ENCODE assay signal across 1 cellular context in the genomic region with DNA sequence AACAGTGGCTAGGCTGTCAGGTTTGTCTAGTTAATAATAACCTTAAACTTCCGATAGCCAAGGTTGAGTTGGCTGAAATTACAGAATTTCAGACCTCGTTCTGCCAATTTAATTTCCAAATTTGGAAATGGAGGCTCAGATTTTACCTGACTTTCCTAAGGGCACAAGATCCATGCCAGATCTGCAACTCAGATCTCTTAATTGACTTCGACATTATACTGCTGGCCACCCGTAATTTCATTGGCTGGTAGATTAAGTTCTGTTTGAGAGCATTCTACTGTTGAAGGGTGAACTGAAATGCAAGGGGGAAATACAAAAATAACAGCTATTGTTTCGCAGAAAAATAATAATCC.
TF ChIP-seq lines count a peak whose summit lies in the region.

No MANE protein-coding gene starts in this region.

TF ChIP-seq in SK-N-SH, 30 proteins besides CTCF, POLR2A, EP300 and RAD21 (continued from another document):
- TF ChIP-seq, protein P1, sequence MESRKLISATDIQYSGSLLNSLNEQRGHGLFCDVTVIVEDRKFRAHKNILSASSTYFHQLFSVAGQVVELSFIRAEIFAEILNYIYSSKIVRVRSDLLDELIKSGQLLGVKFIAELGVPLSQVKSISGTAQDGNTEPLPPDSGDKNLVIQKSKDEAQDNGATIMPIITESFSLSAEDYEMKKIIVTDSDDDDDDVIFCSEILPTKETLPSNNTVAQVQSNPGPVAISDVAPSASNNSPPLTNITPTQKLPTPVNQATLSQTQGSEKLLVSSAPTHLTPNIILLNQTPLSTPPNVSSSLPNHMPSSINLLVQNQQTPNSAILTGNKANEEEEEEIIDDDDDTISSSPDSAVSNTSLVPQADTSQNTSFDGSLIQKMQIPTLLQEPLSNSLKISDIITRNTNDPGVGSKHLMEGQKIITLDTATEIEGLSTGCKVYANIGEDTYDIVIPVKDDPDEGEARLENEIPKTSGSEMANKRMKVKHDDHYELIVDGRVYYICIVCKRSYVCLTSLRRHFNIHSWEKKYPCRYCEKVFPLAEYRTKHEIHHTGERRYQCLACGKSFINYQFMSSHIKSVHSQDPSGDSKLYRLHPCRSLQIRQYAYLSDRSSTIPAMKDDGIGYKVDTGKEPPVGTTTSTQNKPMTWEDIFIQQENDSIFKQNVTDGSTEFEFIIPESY (IDR thresholded peaks at IDR 0.05; ENCODE audit: borderline replicate concordance, low read depth), result no peak
- TF ChIP-seq GATA2 (CRISPR knock-in tag; IDR thresholded peaks at IDR 0.05) (peak; percentile 90), RCOR1 (IDR thresholded peaks at IDR 0.05; ENCODE audit: low read length) (peak; percentile 29; the same call in 1 of the 2 replicates), FOXJ3 (CRISPR knock-in tag; IDR thresholded peaks at IDR 0.05) (peak; percentile 66), MXI1 (IDR thresholded peaks at IDR 0.05; ENCODE audit: low read depth, low read length) (peak; percentile 16; the same call in 1 of the 2 replicates), MEF2A (IDR thresholded peaks at IDR 0.05; ENCODE audit: borderline replicate concordance, low read depth) (no peak)
TF ChIP-seq in SK-N-SH: peak in this region for 4.
